Comparison of ENCODE assay signal across 28 cellular contexts in the genomic region with DNA sequence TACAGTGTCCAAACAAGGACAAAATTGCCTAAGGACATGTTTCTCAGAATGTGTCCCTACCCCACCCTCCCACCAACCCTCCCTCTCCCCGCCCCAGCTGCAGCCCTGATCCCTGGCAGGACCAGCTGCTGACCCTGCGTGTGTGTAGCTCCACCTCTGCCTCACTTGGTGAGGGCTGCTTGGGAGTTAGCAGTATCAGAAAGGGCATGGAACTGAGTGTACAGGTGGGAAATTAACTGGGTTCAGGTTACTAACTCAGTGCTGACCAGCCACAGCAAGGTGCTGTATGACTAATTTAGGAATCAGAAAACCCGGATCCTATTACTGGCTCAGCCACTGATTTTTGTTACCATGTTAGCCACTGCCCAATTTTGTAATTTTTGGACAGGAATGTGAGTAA. TPM values are rescaled to one million over a fixed set of nuclear protein-coding genes. Genes with fewer than 3 reads are reported as not detected.
"Had no signal": no experiment of that assay in that cellular context is flagged by ENCODE, and none has a peak within 500 bp of the region (broad histone marks: within the 10 kb centered on the region; RNA-seq: fewer than 3 reads in every experiment).

No MANE protein-coding gene starts in this region.

- H2AFZ ChIP-seq: hepatocyte had no signal

- H3K36me3 ChIP-seq: gastroesophageal sphincter, ovary, prostate gland, sigmoid colon, thoracic aorta, vagina had no signal

- H3K36me3 Mint-ChIP-seq: stimulated activated effector memory CD8-positive, alpha-beta T cell treated with anti-CD3 and anti-CD28 coated beads, Interleukin-12 subunit alpha, Interleukin-12 subunit beta, amount 100 ng/mL, for 72 hours; type B pancreatic cell had no signal

- H3K4me1 Mint-ChIP-seq: activated naive CD4-positive, alpha-beta T cell treated with anti-CD3 and anti-CD28 coated beads, Interleukin-2, amount 50 U/mL, for 24 hours; activated naive CD8-positive, alpha-beta T cell treated with anti-CD3 and anti-CD28 coated beads, Interleukin-2, amount 50 U/mL, for 24 hours; central memory CD8-positive, alpha-beta T cell; naive thymus-derived CD4-positive, alpha-beta T cell had no signal

- H3K9me3 Mint-ChIP-seq: activated CD8-positive, alpha-beta T cell treated with anti-CD3 and anti-CD28 coated beads for 36 hours; activated naive CD4-positive, alpha-beta T cell treated with anti-CD3 and anti-CD28 coated beads, Interleukin-2, amount 50 U/mL, for 24 hours; activated naive CD8-positive, alpha-beta T cell treated with anti-CD3 and anti-CD28 coated beads, Interleukin-2, amount 50 U/mL, for 24 hours; activated T-helper 2 cell treated with anti-CD3 and anti-CD28 coated beads, Interferon-gamma antibody, Interleukin-2, Interleukin-4, amounts not matched to agents 10 μg/mL and 5 μg/mL and 100 μg/mL, durations not matched to agents 14 hours and 24 hours and 36 hours; central memory CD8-positive, alpha-beta T cell; memory B cell; stimulated activated effector memory CD8-positive, alpha-beta T cell treated with anti-CD3 and anti-CD28 coated beads, Interleukin-12 subunit alpha, Interleukin-12 subunit beta, amount 100 ng/mL, for 72 hours; stimulated activated naive CD8-positive, alpha-beta T cell treated with anti-CD3 and anti-CD28 coated beads, Interleukin-15, Interleukin-2, amounts not matched to agents 100 ng/mL and 50 ng/mL, for 24 hours; type B pancreatic cell had no signal

- H3K4me3 Mint-ChIP-seq: activated CD8-positive, alpha-beta T cell treated with anti-CD3 and anti-CD28 coated beads for 36 hours; activated naive CD4-positive, alpha-beta T cell treated with anti-CD3 and anti-CD28 coated beads, Interleukin-2, amount 50 U/mL, for 24 hours; activated naive CD8-positive, alpha-beta T cell treated with anti-CD3 and anti-CD28 coated beads, Interleukin-2, amount 50 U/mL, for 24 hours; central memory CD8-positive, alpha-beta T cell; memory B cell; naive thymus-derived CD4-positive, alpha-beta T cell; stimulated activated effector memory CD8-positive, alpha-beta T cell treated with anti-CD3 and anti-CD28 coated beads, Interleukin-12 subunit alpha, Interleukin-12 subunit beta, amount 100 ng/mL, for 72 hours; stimulated activated naive CD8-positive, alpha-beta T cell treated with anti-CD3 and anti-CD28 coated beads, Interleukin-15, Interleukin-2, amounts not matched to agents 100 ng/mL and 50 ng/mL, for 24 hours; type B pancreatic cell had no signal

- H3K4me3 ChIP-seq: gastroesophageal sphincter, hepatocyte, ovary, prostate gland, sigmoid colon, thoracic aorta, vagina had no signal

- DNase-seq: activated CD4-positive, alpha-beta T cell treated with anti-CD3 and anti-CD28 coated beads, Interleukin-2, amount 50 U/mL, for 1 hour; activated CD8-positive, alpha-beta T cell treated with anti-CD3 and anti-CD28 coated beads for 36 hours; activated naive CD8-positive, alpha-beta T cell treated with anti-CD3 and anti-CD28 coated beads, Interleukin-2, amount 50 U/mL, for 24 hours; activated T-cell treated with anti-CD3 and anti-CD28 coated beads, Interleukin-2, amount 50 U/mL, for 48 hours; amygdala; dermis blood vessel endothelial cell; effector CD4-positive, alpha-beta T cell; erythroblast; kidney; midbrain; naive thymus-derived CD4-positive, alpha-beta T cell; ovary; retina; sigmoid colon; small intestine; stimulated activated CD4-positive, alpha-beta T cell treated with anti-CD3 and anti-CD28 coated beads, Interleukin-4, amount 100 ng/mL, for 24 hours had no signal

- H3K27ac Mint-ChIP-seq: activated CD8-positive, alpha-beta T cell treated with anti-CD3 and anti-CD28 coated beads for 36 hours; activated naive CD4-positive, alpha-beta T cell treated with anti-CD3 and anti-CD28 coated beads, Interleukin-2, amount 50 U/mL, for 24 hours; activated naive CD8-positive, alpha-beta T cell treated with anti-CD3 and anti-CD28 coated beads, Interleukin-2, amount 50 U/mL, for 24 hours; activated T-helper 2 cell treated with anti-CD3 and anti-CD28 coated beads, Interferon-gamma antibody, Interleukin-2, Interleukin-4, amounts not matched to agents 10 μg/mL and 5 μg/mL and 100 μg/mL, durations not matched to agents 14 hours and 24 hours and 36 hours; memory B cell; naive thymus-derived CD4-positive, alpha-beta T cell; stimulated activated effector memory CD8-positive, alpha-beta T cell treated with anti-CD3 and anti-CD28 coated beads, Interleukin-12 subunit alpha, Interleukin-12 subunit beta, amount 100 ng/mL, for 72 hours; stimulated activated naive CD8-positive, alpha-beta T cell treated with anti-CD3 and anti-CD28 coated beads, Interleukin-15, Interleukin-2, amounts not matched to agents 100 ng/mL and 50 ng/mL, for 24 hours; type B pancreatic cell had no signal

- H3K4me2 ChIP-seq: hepatocyte had no signal

- H3K4me1 ChIP-seq: gastroesophageal sphincter, prostate gland, sigmoid colon, vagina had no signal

- H3K27me3 Mint-ChIP-seq: activated CD8-positive, alpha-beta T cell treated with anti-CD3 and anti-CD28 coated beads for 36 hours; activated naive CD4-positive, alpha-beta T cell treated with anti-CD3 and anti-CD28 coated beads, Interleukin-2, amount 50 U/mL, for 24 hours; activated naive CD8-positive, alpha-beta T cell treated with anti-CD3 and anti-CD28 coated beads, Interleukin-2, amount 50 U/mL, for 24 hours; central memory CD8-positive, alpha-beta T cell; stimulated activated naive CD8-positive, alpha-beta T cell treated with anti-CD3 and anti-CD28 coated beads, Interleukin-15, Interleukin-2, amounts not matched to agents 100 ng/mL and 50 ng/mL, for 24 hours had no signal

- H3K79me2 ChIP-seq: hepatocyte had no signal

- ATAC-seq: activated CD8-positive, alpha-beta T cell treated with anti-CD3 and anti-CD28 coated beads for 36 hours; activated naive CD8-positive, alpha-beta T cell treated with anti-CD3 and anti-CD28 coated beads, Interleukin-2, amount 50 U/mL, for 24 hours; gastroesophageal sphincter; naive thymus-derived CD4-positive, alpha-beta T cell; stimulated activated effector memory CD8-positive, alpha-beta T cell treated with anti-CD3 and anti-CD28 coated beads, Interleukin-12 subunit alpha, Interleukin-12 subunit beta, amount 100 ng/mL, for 72 hours had no signal

- H3K9me3 ChIP-seq: gastroesophageal sphincter, ovary, prostate gland, sigmoid colon, thoracic aorta, vagina had no signal

- H3K27me3 ChIP-seq: hepatocyte, ovary, sigmoid colon, vagina had no signal

- H3K27ac ChIP-seq: gastroesophageal sphincter, hepatocyte, ovary, prostate gland, sigmoid colon, thoracic aorta, vagina had no signal

RNA-seq across cellular contexts. Expression of gene PLEKHD1, which starts 11.3 kb away (rescaled TPM):
- total RNA-seq: dermis blood vessel endothelial cell, hepatocyte, vagina had no signal
